9 cellular contexts compared by ENCODE assay signal in the genomic region with DNA sequence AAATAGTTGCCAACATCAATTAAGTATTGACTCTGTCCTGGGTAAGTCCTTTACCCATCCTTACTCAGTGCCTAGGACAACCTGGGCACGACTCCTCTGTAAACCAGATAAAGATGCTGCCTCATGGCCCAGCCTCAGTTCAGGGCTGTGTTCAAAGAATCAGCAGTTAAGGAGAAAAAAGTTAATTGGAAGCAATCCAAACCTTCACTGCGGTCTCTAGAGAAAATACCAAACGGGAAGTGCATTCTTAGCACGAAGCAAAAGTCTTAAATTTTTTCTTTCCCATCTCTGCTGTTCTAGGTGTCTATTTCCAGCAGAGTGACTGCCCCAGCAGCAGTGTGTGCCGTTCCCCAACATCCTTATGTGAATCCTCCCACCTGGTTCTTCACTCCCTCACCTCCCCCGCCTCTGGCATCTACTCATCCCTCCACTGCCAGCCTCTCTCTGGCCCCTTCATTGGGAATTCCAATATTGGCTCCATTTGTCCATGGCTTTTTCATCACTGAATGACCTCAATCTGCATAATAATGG. TPM values are rescaled to one million over a fixed set of nuclear protein-coding genes. Genes with fewer than 3 reads are reported as not detected.
DNase-seq lines count a peak whose midpoint lies in the region; ATAC-seq, FAIRE-seq and TF ChIP-seq lines count a peak whose summit lies in the region.
"Had no signal": no experiment of that assay in that cellular context is flagged by ENCODE, and none has a peak within 500 bp of the region (broad histone marks: within the 10 kb centered on the region; RNA-seq: fewer than 3 reads in every experiment).

No MANE protein-coding gene starts in this region.

- no peaks in the 10 kb centered on the region for H3K27me3 Mint-ChIP-seq in activated naive CD8-positive, alpha-beta T cell treated with anti-CD3 and anti-CD28 coated beads for 36 hours

- H4K20me1 ChIP-seq in osteoblast (ENCODE audit: insufficient read depth, low read length): no peaks in the 10 kb centered on the region

- no peak for FAIRE-seq in GM19239 (lab: Jason Lieb, UNC)
- FAIRE-seq: colon had no signal

- H3K27me3 ChIP-seq in osteoblast (ENCODE audit: insufficient read depth, low read length): no peaks in the 10 kb centered on the region
- H3K27me3 ChIP-seq in uterus: no peaks in the 10 kb centered on the region

- in situ Hi-C loops in G401 (cut with HindIII; ENCODE audit: low sequenced_read_pairs): no loop called here

- no peak overlapping the region for H2AFZ ChIP-seq in osteoblast (ENCODE audit: low read length)

- no peak overlapping the region for H3K27ac Mint-ChIP-seq in activated naive CD8-positive, alpha-beta T cell treated with anti-CD3 and anti-CD28 coated beads for 36 hours

- no peak for DNase-seq in activated naive CD8-positive, alpha-beta T cell treated with anti-CD3 and anti-CD28 coated beads for 36 hours
- DNase-seq in osteoblast (ENCODE audit: insufficient read length, low spot score, missing footprints) (no peak), G401 (ENCODE audit: low spot score) (no peak), D341Med (ENCODE audit: low spot score) (no peak), uterus (no peak), GM19239 (ENCODE audit: insufficient read length, low spot score) (no peak)

- intact Hi-C loops in uterus (cut with DNase I; ENCODE audit: low total_unique reads): no loop called here

- H3K9me3 ChIP-seq in osteoblast (ENCODE audit: low read depth, low read length) (no peaks in the 10 kb centered on the region), uterus (no peaks in the 10 kb centered on the region)

- peaks cover 6% of the 10 kb centered on the region for H3K4me1 ChIP-seq in osteoblast (ENCODE audit: insufficient read depth, low read length)
- no peaks in the 10 kb centered on the region for H3K4me1 ChIP-seq in uterus

- H3K4me3 Mint-ChIP-seq in activated naive CD8-positive, alpha-beta T cell treated with anti-CD3 and anti-CD28 coated beads for 36 hours: peak overlapping the region; percentile 32

- ATAC-seq in GM19043 (IDR thresholded peaks at IDR 0.05; ENCODE audit: low read depth, unreplicated experiment) (peak; percentile 87), HG03139 (IDR thresholded peaks at IDR 0.05; ENCODE audit: unreplicated experiment) (peak; percentile 66)

- peaks cover 8% of the 10 kb centered on the region for H3K4me1 Mint-ChIP-seq in activated naive CD8-positive, alpha-beta T cell treated with anti-CD3 and anti-CD28 coated beads for 36 hours

- peak overlapping the region; percentile 18 for H3K4me2 ChIP-seq in osteoblast (ENCODE audit: insufficient read depth, low read length)

- no peaks in the 10 kb centered on the region for H3K79me2 ChIP-seq in osteoblast (ENCODE audit: insufficient read depth, low read length)

- no peak overlapping the region for H3K4me3 ChIP-seq in osteoblast (ENCODE audit: insufficient read depth, low read length)
- no peak overlapping the region for H3K4me3 ChIP-seq in uterus

- no peak overlapping the region for H3K27ac ChIP-seq in osteoblast (ENCODE audit: low read depth, low read length)
- no peak overlapping the region for H3K27ac ChIP-seq in uterus

- TF ChIP-seq POLR2A in uterus (IDR thresholded peaks at IDR 0.05): no peak

- H3K9me3 Mint-ChIP-seq in activated naive CD8-positive, alpha-beta T cell treated with anti-CD3 and anti-CD28 coated beads for 36 hours: no peaks in the 10 kb centered on the region

- TF ChIP-seq CTCF in osteoblast (IDR thresholded peaks at IDR 0.05; ENCODE audit: extremely low read depth, low read depth, low read length) (no peak), uterus (IDR thresholded peaks at IDR 0.05) (no peak)

- H3K36me3 ChIP-seq in osteoblast (ENCODE audit: insufficient read depth, low read length) (no peaks in the 10 kb centered on the region), uterus (no peaks in the 10 kb centered on the region)

- H3K36me3 Mint-ChIP-seq in activated naive CD8-positive, alpha-beta T cell treated with anti-CD3 and anti-CD28 coated beads for 36 hours: no peaks in the 10 kb centered on the region

RNA-seq across cellular contexts. Expression of a gene that starts 23.2 kb away (rescaled TPM):
- total RNA-seq in activated naive CD8-positive, alpha-beta T cell treated with anti-CD3 and anti-CD28 coated beads for 36 hours: not detected
- under 0.01 TPM in 2 replicates for total RNA-seq in osteoblast
- total RNA-seq in G401 (2014; rRNA removed; shearing (Covaris generic)): not detected in 2 replicates
- total RNA-seq in uterus: 10 to 100 TPM in 1 of 4 donors, not detected in 3; 14.5 TPM
